In the genomic region with DNA sequence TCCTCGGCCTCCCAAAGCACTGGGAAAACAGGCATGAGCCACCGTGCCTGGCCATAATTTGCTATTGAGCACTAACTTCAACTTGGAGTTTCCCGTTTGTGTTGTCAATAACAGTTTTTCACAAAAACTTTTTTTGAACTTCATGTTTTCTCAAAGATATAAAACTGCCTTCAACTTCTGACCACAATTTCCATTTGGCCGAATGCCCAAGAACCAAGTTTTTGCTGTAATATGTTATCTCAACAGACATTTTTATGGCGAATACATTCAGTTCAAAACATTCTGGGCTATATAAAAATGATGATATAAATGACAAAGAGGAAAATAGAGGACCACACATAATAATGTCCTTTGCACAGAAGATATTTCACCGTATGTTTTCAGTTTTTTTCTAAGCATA, we compare ENCODE assay signal across 1 cellular context.
TF ChIP-seq lines count a peak whose summit lies in the region.

No MANE protein-coding gene starts in this region.

TF ChIP-seq in WTC11, 78 proteins besides CTCF, POLR2A, EP300 and RAD21 (continued from another document):
- TF ChIP-seq ARID4B (CRISPR knock-in tag; IDR thresholded peaks at IDR 0.05; ENCODE audit: borderline replicate concordance) (no peak), ELF4 (CRISPR knock-in tag; IDR thresholded peaks at IDR 0.05; ENCODE audit: low read depth) (no peak)
